In genomic region chr7:81851413-81851812, GRCh38 we compare ENCODE assay signal across 24 cellular contexts.
"Had no signal": no experiment of that assay in that cellular context is flagged by ENCODE, and none has a peak within 500 bp of the region (broad histone marks: within the 10 kb centered on the region; RNA-seq: fewer than 3 reads in every experiment).

No MANE protein-coding gene starts in this region.

- H3K27ac ChIP-seq: brain microvascular endothelial cell, cardiac muscle cell, SJSA1, VCaP had no signal

- DNase-seq: activated CD4-positive, alpha-beta T cell treated with anti-CD3 and anti-CD28 coated beads for 4 hours; activated CD8-positive, alpha-beta memory T cell treated with anti-CD3 and anti-CD28 coated beads, Interleukin-2, amount 50 U/mL, for 4 hours; activated CD8-positive, alpha-beta T cell treated with anti-CD3 and anti-CD28 coated beads for 36 hours; activated gamma-delta T cell treated with Interleukin-2 at 50 U/mL for 16 hours; activated naive CD4-positive, alpha-beta T cell treated with anti-CD3 and anti-CD28 coated beads, Interleukin-2, amount 10 ng/mL, durations not matched to agents 7 days and 5 days; activated naive CD8-positive, alpha-beta T cell treated with anti-CD3 and anti-CD28 coated beads for 36 hours; activated T-cell treated with anti-CD3 and anti-CD28 coated beads, Interleukin-2, amount 50 U/mL, for 72 hours; brain microvascular endothelial cell; Kasumi-1; NCI-H1048; NCI-H146; NCI-H187 treated with DMSO at 0.1 percent for 48 hours; NCI-H2081 treated with DMSO at 0.1 percent for 48 hours; NCI-H446; NCI-H526; NCI-H774; NK-92 treated with Interleukin-12 subunit alpha and Interleukin-12 subunit beta, amount 100 ng/mL, for 24 hours; PC-3; SHP77; T-helper 1 cell had no signal

- FAIRE-seq: RCC 7860 had no signal

- H3K36me3 ChIP-seq: brain microvascular endothelial cell, cardiac muscle cell, SJSA1 had no signal

- H3K4me3 ChIP-seq: cardiac muscle cell, SJSA1 had no signal

- ATAC-seq: activated CD8-positive, alpha-beta T cell treated with anti-CD3 and anti-CD28 coated beads for 36 hours; activated T-cell treated with anti-CD3 and anti-CD28 coated beads, Interleukin-2, amount 50 U/mL, for 72 hours; PC-3 had no signal

- H3K9me3 ChIP-seq: SJSA1 had no signal

- H3K27me3 ChIP-seq: brain microvascular endothelial cell, cardiac muscle cell, SJSA1 had no signal
